ENCODE assay signal across 2 cellular contexts in genomic region chr6:149329529-149329928, GRCh38.
TF ChIP-seq lines count a peak whose summit lies in the region.

No MANE protein-coding gene starts in this region.

TF ChIP-seq in GM12878, 131 proteins besides CTCF, POLR2A, EP300 and RAD21 (continued from another document):
- no peak for TF ChIP-seq ZNF384 (IDR thresholded peaks at IDR 0.05; ENCODE audit: borderline replicate concordance, low read depth, low read length)
- TF ChIP-seq ETV6 (conservative IDR thresholded peaks at IDR 0.05 in 1 of 2, IDR thresholded peaks at IDR 0.05 in 1 of 2; ENCODE audit: borderline replicate concordance in 1 of 2, low read depth in 1 of 2), result no peak

TF ChIP-seq in HEK293T, 16 proteins besides CTCF, POLR2A, EP300 and RAD21 (continued from another document):
- TF ChIP-seq NFRKB (IDR thresholded peaks at IDR 0.05), result no peak
- no peak for TF ChIP-seq FOXA1 (IDR thresholded peaks at IDR 0.05)
- TF ChIP-seq FOXK2 (IDR thresholded peaks at IDR 0.05), result no peak
- TF ChIP-seq HDGF (IDR thresholded peaks at IDR 0.05; ENCODE audit: borderline replicate concordance), result no peak
- no peak for TF ChIP-seq LEF1 (IDR thresholded peaks at IDR 0.05; ENCODE audit: borderline replicate concordance)
- TF ChIP-seq PKNOX1 (IDR thresholded peaks at IDR 0.05), result no peak
- TF ChIP-seq CTBP1 (IDR thresholded peaks at IDR 0.05; ENCODE audit: borderline replicate concordance), result no peak
- TF ChIP-seq BHLHE40 (IDR thresholded peaks at IDR 0.05; ENCODE audit: borderline replicate concordance), result no peak
- no peak for TF ChIP-seq ARNT (IDR thresholded peaks at IDR 0.05)
- TF ChIP-seq TARDBP (IDR thresholded peaks at IDR 0.05), result no peak
